Comparison of ENCODE assay signal across 28 cellular contexts in genomic region chr5:149314571-149315111, GRCh38. TPM values are rescaled to one million over a fixed set of nuclear protein-coding genes. Genes with fewer than 3 reads are reported as not detected.
DNase-seq lines count a peak whose midpoint lies in the region; ATAC-seq and TF ChIP-seq lines count a peak whose summit lies in the region.
"Had no signal": no experiment of that assay in that cellular context is flagged by ENCODE, and none has a peak within 500 bp of the region (broad histone marks: within the 10 kb centered on the region; RNA-seq: fewer than 3 reads in every experiment).

No MANE protein-coding gene starts in this region.

- peak overlapping the region; percentile 14 for H3K27ac ChIP-seq in right cardiac atrium (ENCODE audit: low read length)
- H3K27ac ChIP-seq in endodermal cell (ENCODE audit: low read depth, low read length) = no peak overlapping the region
- H3K27ac ChIP-seq: BLaER1, cardiac muscle cell, epithelial cell of prostate, hepatocyte, lower lobe of right lung, Peyer's patch had no signal

- H3K4me3 ChIP-seq in right cardiac atrium (ENCODE audit: low read length) (no peak overlapping the region), endodermal cell (ENCODE audit: low read length) (no peak overlapping the region), Caco-2 (ENCODE audit: low read depth, low read length) (no peak overlapping the region)
- H3K4me3 ChIP-seq: BLaER1, cardiac muscle cell, HAP-1, hepatocyte, lower lobe of right lung, Peyer's patch had no signal

- DNase-seq in right cardiac atrium = no peak
- no peak for DNase-seq in left ventricle myocardium superior
- peak; percentile 8 for DNase-seq in NCI-H69 (lab: John Stamatoyannopoulos, UW)
- DNase-seq in endodermal cell = no peak
- DNase-seq in Caco-2 = no peak
- no peak for DNase-seq in DMS53 treated with DMSO at 0.1 percent for 48 hours (lab: John Stamatoyannopoulos, UW; ENCODE audit: unreplicated experiment)
- DNase-seq: activated CD4-positive, alpha-beta T cell treated with anti-CD3 and anti-CD28 coated beads for 1 hour; activated naive CD4-positive, alpha-beta T cell treated with Interleukin-2 at 50 U/mL for 16 hours; activated T-cell treated with anti-CD3 and anti-CD28 coated beads, Interleukin-2, amount 50 U/mL, for 4 hours; amniotic stem cell; dermis blood vessel endothelial cell; foreskin melanocyte; lower lobe of right lung; NCI-H146; NCI-H226; Peyer's patch; small intestine; stimulated activated CD4-positive, alpha-beta T cell treated with anti-CD3 and anti-CD28 coated beads, Interleukin-2, amount 100 ng/mL, for 24 hours; stimulated activated naive B cell treated with anti-CD40 and anti-IgM and Interleukin-4, amounts not matched to agents 10 μg/mL and 1 μg/mL and 100 μg/mL, for 72 hours; T-cell had no signal

- peak; percentile 29 for TF ChIP-seq CTCF in endodermal cell (conservative IDR thresholded peaks at IDR 0.05)
- TF ChIP-seq CTCF in Caco-2 (IDR thresholded peaks at IDR 0.05; ENCODE audit: insufficient read depth in 1 of 2, low read depth in 1 of 2, low read length in 1 of 2, severe bottlenecking in 1 of 2, unreplicated experiment in 1 of 2) = peak in 1 of 2 experiments; percentile 31

- no peaks in the 10 kb centered on the region for H3K4me1 ChIP-seq in right cardiac atrium (ENCODE audit: control insufficient read depth, insufficient read depth, low read length)
- H3K4me1 ChIP-seq in endodermal cell (ENCODE audit: control insufficient read depth, insufficient read depth, low read length) = no peaks in the 10 kb centered on the region
- no peaks in the 10 kb centered on the region for H3K4me1 ChIP-seq in Caco-2
- H3K4me1 ChIP-seq: HAP-1, lower lobe of right lung, Peyer's patch had no signal

- no peaks in the 10 kb centered on the region for H3K36me3 ChIP-seq in endodermal cell (ENCODE audit: control insufficient read depth, insufficient read depth, low read length)
- no peaks in the 10 kb centered on the region for H3K36me3 ChIP-seq in Caco-2 (ENCODE audit: control insufficient read depth, insufficient read depth, low read length)
- H3K36me3 ChIP-seq: BLaER1, cardiac muscle cell, HAP-1, Peyer's patch had no signal

- H3K36me3 Mint-ChIP-seq in endodermal cell (ENCODE audit: low read depth) (no peaks in the 10 kb centered on the region), Caco-2 (ENCODE audit: insufficient read depth, unreplicated experiment) (no peaks in the 10 kb centered on the region)
- H3K36me3 Mint-ChIP-seq: stimulated activated naive B cell treated with anti-CD40 and anti-IgM and Interleukin-4, amounts not matched to agents 10 μg/mL and 1 μg/mL and 100 μg/mL, for 72 hours; T-cell had no signal

- no peak for ATAC-seq in right cardiac atrium
- no peak for ATAC-seq in left ventricle myocardium superior
- no peak for ATAC-seq in HG03097 (IDR thresholded peaks at IDR 0.05; ENCODE audit: low FRiP score, unreplicated experiment)
- no peak for ATAC-seq in GM21423 (IDR thresholded peaks at IDR 0.05; ENCODE audit: unreplicated experiment)
- ATAC-seq: activated T-cell treated with anti-CD3 and anti-CD28 coated beads, Interleukin-2, amount 50 U/mL, for 4 hours; lower lobe of right lung; stimulated activated naive B cell treated with anti-CD40 and anti-IgM and Interleukin-4, amounts not matched to agents 10 μg/mL and 1 μg/mL and 100 μg/mL, for 72 hours; T-cell had no signal

- CTCF ChIA-PET in Caco-2 (lab: Charles Lee) = interaction anchor here (1.1 to 1.5 kb wide), 6 partner anchors 31 to 138 kb away, joined by 3 to 7 read pairs (median 4); partner anchors contain the start of gene GRPEL2

- WGBS in right cardiac atrium = 80% methylated on average over 4 of the region's 4 CpGs
- WGBS in endodermal cell (ENCODE audit: insufficient coverage in 1 of 2, insufficient read length in 1 of 2), 2 experiments = 89 to 100% methylated on average over 2 to 4 of the region's 4 CpGs

- no TSS peak for BruUV-seq in Caco-2 (replicated peaks; lab: Mats Ljungman, UMichigan)

- POLR2A ChIA-PET in Caco-2 (lab: Charles Lee) = interaction anchor here (1.1 kb wide), 1 partner anchor 31 kb away, joined by 4 read pairs; no protein-coding TSS in a partner anchor

- H3K27ac Mint-ChIP-seq in endodermal cell (no peak overlapping the region), Caco-2 (ENCODE audit: unreplicated experiment) (no peak overlapping the region)
- H3K27ac Mint-ChIP-seq: stimulated activated naive B cell treated with anti-CD40 and anti-IgM and Interleukin-4, amounts not matched to agents 10 μg/mL and 1 μg/mL and 100 μg/mL, for 72 hours; T-cell had no signal

- H3K4me3 Mint-ChIP-seq in endodermal cell = no peak overlapping the region
- H3K4me3 Mint-ChIP-seq in Caco-2 (ENCODE audit: unreplicated experiment) = no peak overlapping the region
- H3K4me3 Mint-ChIP-seq: activated T-cell treated with anti-CD3 and anti-CD28 coated beads, Interleukin-2, amount 50 U/mL, for 4 hours; neural crest cell; stimulated activated naive B cell treated with anti-CD40 and anti-IgM and Interleukin-4, amounts not matched to agents 10 μg/mL and 1 μg/mL and 100 μg/mL, for 72 hours; T-cell had no signal

- no peaks in the 10 kb centered on the region for H3K27me3 ChIP-seq in right cardiac atrium (ENCODE audit: control insufficient read depth, insufficient read depth)
- no peaks in the 10 kb centered on the region for H3K27me3 ChIP-seq in endodermal cell (ENCODE audit: control insufficient read depth, insufficient read depth, low read length, poor library complexity, severe bottlenecking)
- no peaks in the 10 kb centered on the region for H3K27me3 ChIP-seq in Caco-2 (replicated peaks; ENCODE audit: control insufficient read depth, insufficient read depth, low read length)
- H3K27me3 ChIP-seq: BLaER1, cardiac muscle cell, hepatocyte, Peyer's patch had no signal

- H3K9me3 Mint-ChIP-seq in endodermal cell (no peaks in the 10 kb centered on the region), Caco-2 (ENCODE audit: unreplicated experiment) (no peaks in the 10 kb centered on the region)
- H3K9me3 Mint-ChIP-seq: activated T-cell treated with anti-CD3 and anti-CD28 coated beads, Interleukin-2, amount 50 U/mL, for 4 hours; neural crest cell; stimulated activated naive B cell treated with anti-CD40 and anti-IgM and Interleukin-4, amounts not matched to agents 10 μg/mL and 1 μg/mL and 100 μg/mL, for 72 hours; T-cell had no signal

- H3K9ac ChIP-seq in endodermal cell (ENCODE audit: extremely low read depth, low read length, poor library complexity, severe bottlenecking) = no peak overlapping the region
- H3K9ac ChIP-seq: BLaER1 had no signal

- intact Hi-C loops in right cardiac atrium (cut with DNase I) = loop anchor here in 1 of 4 donors (5.0 kb wide), 1 partner anchor 53 kb away; no protein-coding TSS in a partner anchor
- intact Hi-C loops in left ventricle myocardium superior (cut with micrococcal nuclease) = loop anchor here (10.0 kb wide), 1 partner anchor 50 kb away; no protein-coding TSS in a partner anchor
- intact Hi-C loops in Caco-2 (cut with micrococcal nuclease; ENCODE audit: unreplicated experiment) = no loop called here

- H3K9me3 ChIP-seq in right cardiac atrium (ENCODE audit: control insufficient read depth, low read length) (no peaks in the 10 kb centered on the region), endodermal cell (ENCODE audit: control insufficient read depth, low read length) (no peaks in the 10 kb centered on the region), Caco-2 (no peaks in the 10 kb centered on the region)
- H3K9me3 ChIP-seq: BLaER1, HAP-1, lower lobe of right lung, Peyer's patch had no signal

- peaks cover 5% of the 10 kb centered on the region for H3K4me1 Mint-ChIP-seq in endodermal cell
- no peaks in the 10 kb centered on the region for H3K4me1 Mint-ChIP-seq in Caco-2 (ENCODE audit: low read depth, unreplicated experiment)
- H3K4me1 Mint-ChIP-seq: neural crest cell; stimulated activated naive B cell treated with anti-CD40 and anti-IgM and Interleukin-4, amounts not matched to agents 10 μg/mL and 1 μg/mL and 100 μg/mL, for 72 hours had no signal

- H3K27me3 Mint-ChIP-seq in endodermal cell (ENCODE audit: insufficient read depth) = no peaks in the 10 kb centered on the region
- peaks cover 10% of the 10 kb centered on the region for H3K27me3 Mint-ChIP-seq in Caco-2 (ENCODE audit: insufficient read depth, unreplicated experiment)
- H3K27me3 Mint-ChIP-seq: stimulated activated naive B cell treated with anti-CD40 and anti-IgM and Interleukin-4, amounts not matched to agents 10 μg/mL and 1 μg/mL and 100 μg/mL, for 72 hours; T-cell had no signal

RNA-seq across cellular contexts. Expression of gene GRPEL2, which starts 30.7 kb away (rescaled TPM):
- total RNA-seq in right cardiac atrium (10 to 100 TPM in 1 of 4 donors, 1 to 10 TPM in 3; 9.1 to 11.3 (median 9.4) TPM), left ventricle myocardium superior (8.9 TPM), endodermal cell (10 to 100 TPM; 26.2 to 31.6 TPM), Caco-2 (2022) (33.6 and 36.8 TPM in 2 replicates)
- 4.8 TPM for polyA plus RNA-seq in right cardiac atrium
- polyA plus RNA-seq in endodermal cell (2013, experiment 1 of 2) = 12.4 TPM
- 11.6 TPM for polyA plus RNA-seq in endodermal cell (2013, experiment 2 of 2)

RNA-seq across cellular contexts. Expression of gene AFAP1L1, which starts 43.0 kb away (rescaled TPM):
- total RNA-seq in right cardiac atrium (10 to 100 TPM; 36.9 to 59.7 (median 42.7) TPM), left ventricle myocardium superior (48.9 TPM), endodermal cell (under 1 TPM; 0.58 to 0.79 TPM), Caco-2 (2022) (0.30 and 0.45 TPM in 2 replicates)
- 26.2 TPM for polyA plus RNA-seq in right cardiac atrium
- polyA plus RNA-seq in endodermal cell (2013, experiment 1 of 2) = 1.4 TPM
- polyA plus RNA-seq in endodermal cell (2013, experiment 2 of 2) = 1.3 TPM

RNA-seq across cellular contexts. Expression of gene PCYOX1L, which starts 43.2 kb away (rescaled TPM):
- total RNA-seq in right cardiac atrium = 1 to 10 TPM; 4.7 to 7.0 (median 6.2) TPM
- 3.7 TPM for polyA plus RNA-seq in right cardiac atrium
- total RNA-seq in left ventricle myocardium superior = 2.6 TPM
- total RNA-seq in endodermal cell = 10 to 100 TPM; 11.1 to 11.7 TPM
- polyA plus RNA-seq in endodermal cell (2013, experiment 1 of 2) = 16.1 TPM
- 13.6 TPM for polyA plus RNA-seq in endodermal cell (2013, experiment 2 of 2)
- total RNA-seq in Caco-2 (2022) = 8.7 and 10.4 TPM in 2 replicates

Comparison
In these comparisons a context has a peak if more than half of its experiments do, and no peak if none do; other contexts are left out.
1. RNA of gene AFAP1L1, which starts 43.0 kb away (total RNA-seq): 48.9 TPM in left ventricle myocardium superior (single experiment) and 36.9 to 59.7 TPM in right cardiac atrium; 0.58 to 0.79 TPM in endodermal cell and 0.30 to 0.45 TPM in Caco-2; every median in the first group is over 10 times any median in the second.